8 cellular contexts compared by ENCODE assay signal in the genomic region with DNA sequence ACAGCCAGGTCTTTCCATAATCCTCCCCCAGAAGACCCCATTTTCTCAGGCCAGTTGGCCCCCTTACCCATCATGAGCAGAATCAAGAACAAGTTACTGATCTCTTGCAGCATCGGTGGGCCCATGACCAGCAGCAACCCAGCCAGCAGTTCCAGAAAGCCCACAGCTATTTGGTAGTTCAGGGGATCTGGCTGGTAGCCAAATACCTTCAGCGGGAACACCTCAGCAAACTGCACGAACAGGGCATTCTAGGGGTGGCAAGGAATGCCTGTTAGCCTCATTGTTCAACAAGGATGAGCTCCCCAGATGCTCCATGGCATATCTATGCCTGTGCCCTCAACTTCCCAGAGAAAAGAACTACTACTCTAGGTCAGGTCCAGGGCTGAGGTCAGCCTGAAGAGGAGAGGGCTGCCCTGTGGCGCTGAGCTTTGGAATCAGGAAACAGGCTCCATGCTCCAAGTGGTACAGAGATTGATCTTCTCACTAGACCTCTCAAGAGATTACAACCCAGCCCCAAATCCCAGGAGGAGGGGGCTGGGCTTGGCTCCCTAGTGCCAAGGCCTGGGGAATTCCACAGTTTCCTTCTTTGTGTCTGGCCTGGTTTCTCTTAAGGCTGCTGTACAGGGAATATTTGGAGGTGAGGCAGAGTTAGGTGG. TPM values are rescaled to one million over a fixed set of nuclear protein-coding genes. Genes with fewer than 3 reads are reported as not detected.
DNase-seq lines count a peak whose midpoint lies in the region; ATAC-seq and TF ChIP-seq lines count a peak whose summit lies in the region.

No MANE protein-coding gene starts in this region.

- intact Hi-C loops in breast epithelium (cut with DNase I; ENCODE audit: low total_unique reads) = no loop called here

- peak overlapping the region; percentile 81 for H3K9ac ChIP-seq in muscle layer of colon (ENCODE audit: low read length)

- no peak for TF ChIP-seq EP300 in Ishikawa (IDR thresholded peaks at IDR 0.05; ENCODE audit: borderline replicate concordance)

- H3K9me3 ChIP-seq in AG04450 (ENCODE audit: control insufficient read depth, insufficient read depth, low read length) (no peaks in the 10 kb centered on the region; the same call in 1 of the 2 replicates), breast epithelium (no peaks in the 10 kb centered on the region), muscle layer of colon (ENCODE audit: low read length) (no peaks in the 10 kb centered on the region)

- H3K4me3 ChIP-seq in AG04450 (ENCODE audit: low read depth, low read length) = peak overlapping the region; percentile 84
- peak overlapping the region; percentile 85 to 95 (median 91) for H3K4me3 ChIP-seq in breast epithelium
- H3K4me3 ChIP-seq in muscle layer of colon (ENCODE audit: low read depth in 1 of 2, low read length in 2 of 2) = peak overlapping the region; percentile 84 to 88

- CTCF ChIA-PET in AG04450 (lab: Charles Lee) = interaction anchor here (1.3 to 5.2 kb wide), 3 partner anchors 34 to 131 kb away, joined by 3 to 23 read pairs (median 18); a partner anchor contains a TSS

- no peaks in the 10 kb centered on the region for H3K27me3 ChIP-seq in AG04450 (ENCODE audit: control insufficient read depth, insufficient read depth, low read length)
- H3K27me3 ChIP-seq in breast epithelium = no peaks in the 10 kb centered on the region
- H3K27me3 ChIP-seq in muscle layer of colon (ENCODE audit: control insufficient read depth in 1 of 2, insufficient read depth in 2 of 2, low read length in 2 of 2) = no peaks in the 10 kb centered on the region

- DNase-seq in AG04450 (ENCODE audit: low read depth, low spot score) (no peak), breast epithelium (ENCODE audit: low spot score in 2 of 2) (no peak), ureter (ENCODE audit: low spot score) (no peak), amygdala (lab: John Stamatoyannopoulos, UW) (no peak), 8988T (no peak)

- ATAC-seq in GM18505 (IDR thresholded peaks at IDR 0.05; ENCODE audit: unreplicated experiment) = no peak

- TF ChIP-seq RAD21 in Ishikawa (IDR thresholded peaks at IDR 0.05; ENCODE audit: low read depth) = no peak

- TF ChIP-seq CTCF in AG04450 (IDR thresholded peaks at IDR 0.05; ENCODE audit: low read depth, low read length) (no peak), breast epithelium (IDR thresholded peaks at IDR 0.05) (no peak)

- TF ChIP-seq POLR2A in breast epithelium (IDR thresholded peaks at IDR 0.05) (no peak), GM18505 (IDR thresholded peaks at IDR 0.05; ENCODE audit: borderline replicate concordance, extremely low read depth, insufficient read depth, insufficient read length) (no peak)

- H3K36me3 ChIP-seq in breast epithelium (no peaks in the 10 kb centered on the region), muscle layer of colon (ENCODE audit: insufficient read depth, low read length) (peaks cover 5% of the 10 kb centered on the region)

- H3K4me1 ChIP-seq in breast epithelium (peaks cover 0 to 6% of the 10 kb centered on the region in 2 donors), muscle layer of colon (ENCODE audit: insufficient read depth, low read length) (peaks cover 20% of the 10 kb centered on the region)

- peak overlapping the region; percentile 71 for H3K27ac ChIP-seq in AG04450 (ENCODE audit: low read depth, low read length)
- H3K27ac ChIP-seq in breast epithelium = peak overlapping the region; percentile 86 to 92
- H3K27ac ChIP-seq in muscle layer of colon (ENCODE audit: low read depth, low read length) = peak overlapping the region; percentile 93

- POLR2A ChIA-PET in AG04450 (lab: Yijun Ruan, JAX) = interaction anchor here (0.6 to 1.1 kb wide), 2 partner anchors 8 to 90 kb away, joined by 5 to 16 read pairs; no protein-coding TSS in a partner anchor

TF ChIP-seq in Ishikawa, 13 proteins besides CTCF, POLR2A, EP300 and RAD21:
- TF ChIP-seq NFIC (IDR thresholded peaks at IDR 0.05) (peak; percentile 63), FOXM1 (IDR thresholded peaks at IDR 0.05; ENCODE audit: borderline replicate concordance, low read depth) (no peak)

RNA-seq across cellular contexts. Expression of a gene that starts 1.3 kb away (rescaled TPM):
- polyA plus RNA-seq in AG04450 (2011; rRNA removed) = 36.8 and 37.8 TPM in 2 replicates
- polyA minus RNA-seq in AG04450 (2011; rRNA and poly(A)+ RNA removed) = 9.9 and 18.1 TPM in 2 replicates
- total RNA-seq in breast epithelium (10 to 100 TPM; 30.5 to 55.0 (median 37.6) TPM), ureter (29.6 TPM)

RNA-seq across cellular contexts. Expression of a gene that starts 47.9 kb away (rescaled TPM):
- 12.1 and 12.2 TPM in 2 replicates for polyA plus RNA-seq in AG04450 (2011; rRNA removed)
- 13.2 and 18.5 TPM in 2 replicates for polyA minus RNA-seq in AG04450 (2011; rRNA and poly(A)+ RNA removed)
- total RNA-seq in breast epithelium (10 to 100 TPM; 13.8 to 27.2 (median 22.0) TPM), ureter (31.5 TPM)

RNA-seq across cellular contexts. Expression of a gene that starts 54.4 kb away (rescaled TPM):
- polyA plus RNA-seq in AG04450 (2011; rRNA removed) = not detected in 2 replicates
- polyA minus RNA-seq in AG04450 (2011; rRNA and poly(A)+ RNA removed) = not detected in 2 replicates
- total RNA-seq in breast epithelium (under 1 TPM; 0.15 to 0.33 (median 0.16) TPM), ureter (0.26 TPM)
